25 cellular contexts compared by ENCODE assay signal in genomic region chr6:105066233-105066632, GRCh38.
DNase-seq lines count a peak whose midpoint lies in the region; ATAC-seq, FAIRE-seq and TF ChIP-seq lines count a peak whose summit lies in the region.
"Had no signal": no experiment of that assay in that cellular context is flagged by ENCODE, and none has a peak within 500 bp of the region (broad histone marks: within the 10 kb centered on the region; RNA-seq: fewer than 3 reads in every experiment).

No MANE protein-coding gene starts in this region.

- H3F3A ChIP-seq in GM23338 (replicated peaks; ENCODE audit: low read depth), result no peaks in the 10 kb centered on the region

- H3K9me3 Mint-ChIP-seq in GM23338, result no peaks in the 10 kb centered on the region
- peaks cover 11% of the 10 kb centered on the region for H3K9me3 Mint-ChIP-seq in mesothelial cell of epicardium
- H3K9me3 Mint-ChIP-seq: CD4-positive, alpha-beta memory T cell; CD8-positive, alpha-beta memory T cell had no signal

- H3K27ac ChIP-seq in HepG2 (ENCODE audit: extremely low read length, insufficient read depth, low read length) (peak overlapping the region; percentile 61), right lobe of liver (no peak overlapping the region), GM23338 (ENCODE audit: low read depth) (peak overlapping the region; percentile 29; the same call in 1 of the 2 replicates)
- H3K27ac ChIP-seq: BLaER1 had no signal

- TF ChIP-seq POLR2A in HepG2 (IDR thresholded peaks at IDR 0.05; ENCODE audit: insufficient read depth in 1 of 2, low read depth in 2 of 2, low read length in 2 of 2), result no peak
- TF ChIP-seq POLR2A in right lobe of liver (IDR thresholded peaks at IDR 0.05), result no peak
- TF ChIP-seq POLR2A in erythroblast (IDR thresholded peaks at IDR 0.05; ENCODE audit: low read length), result no peak

- H3K27me3 Mint-ChIP-seq in GM23338 (ENCODE audit: insufficient read depth, low read depth, poor library complexity), result peaks cover 1% of the 10 kb centered on the region
- H3K27me3 Mint-ChIP-seq in mesothelial cell of epicardium (ENCODE audit: low read depth), result no peaks in the 10 kb centered on the region

- intact Hi-C loops in HepG2 (cut with micrococcal nuclease; ENCODE audit: unreplicated experiment), result loop anchor here (2.0 kb wide), 1 partner anchor 109 kb away; the partner anchor contains the start of gene LIN28B
- intact Hi-C loops in right lobe of liver (cut with DNase I), result no loop called here

- H4K20me1 ChIP-seq in HepG2 (ENCODE audit: insufficient read depth, low read length) (no peaks in the 10 kb centered on the region), GM23338 (replicated peaks; ENCODE audit: insufficient read depth) (no peaks in the 10 kb centered on the region)
- H4K20me1 ChIP-seq: BLaER1 had no signal

- H3K27ac Mint-ChIP-seq in GM23338 (no peak overlapping the region), mesothelial cell of epicardium (peak overlapping the region; percentile 74)
- H3K27ac Mint-ChIP-seq: CD14-positive monocyte; CD4-positive, alpha-beta memory T cell; CD4-positive, CD25-positive, alpha-beta regulatory T cell; CD8-positive, alpha-beta memory T cell had no signal

- peak; percentile 84 for ATAC-seq in HepG2
- ATAC-seq in right lobe of liver, result no peak
- no peak for ATAC-seq in GM23338
- ATAC-seq in GM21515 (IDR thresholded peaks at IDR 0.05; ENCODE audit: unreplicated experiment), result no peak
- no peak for ATAC-seq in GM18511 (IDR thresholded peaks at IDR 0.05; ENCODE audit: unreplicated experiment)

- H3K36me3 ChIP-seq in HepG2 (replicated peaks in 1 of 2; ENCODE audit: control insufficient read depth in 1 of 2, insufficient read depth in 2 of 2, low read length in 2 of 2) (no peaks in the 10 kb centered on the region), right lobe of liver (no peaks in the 10 kb centered on the region), GM23338 (ENCODE audit: insufficient read depth) (no peaks in the 10 kb centered on the region)
- H3K36me3 ChIP-seq: BE2C, BLaER1 had no signal

- in situ Hi-C loops in HepG2 (cut with HindIII; ENCODE audit: extremely low pct_ligation_motif_present, low pct_unique_long_range_greater_than_20kb), result no loop called here

- TF ChIP-seq EP300 in HepG2 (IDR thresholded peaks at IDR 0.05; ENCODE audit: low read depth in 2 of 2, low read length in 2 of 2) (peak in 1 of 2 experiments; percentile 92; a peak in 2 of 4 replicates), HepG2 (CRISPR knock-in tag; IDR thresholded peaks at IDR 0.05; ENCODE audit: borderline replicate concordance) (peak; percentile 54; the same call in 1 of the 2 replicates)

- H3K4me3 ChIP-seq in HepG2 (replicated peaks in 1 of 3; ENCODE audit: insufficient read depth in 1 of 3, low read depth in 2 of 3, low read length in 3 of 3) (no peak overlapping the region; a peak in 1 of 6 replicates), right lobe of liver (no peak overlapping the region), GM23338 (no peak overlapping the region)
- H3K4me3 ChIP-seq: BLaER1 had no signal

- no peak overlapping the region for H3K9ac ChIP-seq in HepG2 (ENCODE audit: insufficient read depth, low read depth, low read length)
- H3K9ac ChIP-seq: BLaER1 had no signal

- H3K4me1 Mint-ChIP-seq in GM23338 (peaks cover 9% of the 10 kb centered on the region; the same call in 2 of the 3 replicates), mesothelial cell of epicardium (peaks cover 49% of the 10 kb centered on the region)
- H3K4me1 Mint-ChIP-seq: CD14-positive monocyte; CD4-positive, alpha-beta memory T cell; CD4-positive, CD25-positive, alpha-beta regulatory T cell; CD8-positive, alpha-beta memory T cell had no signal

- H3K36me3 Mint-ChIP-seq in GM23338 (ENCODE audit: low read depth) (peaks cover 4% of the 10 kb centered on the region; the same call in 1 of the 3 replicates), mesothelial cell of epicardium (peaks cover 9% of the 10 kb centered on the region)
- H3K36me3 Mint-ChIP-seq: CD14-positive monocyte; CD4-positive, alpha-beta memory T cell; CD4-positive, CD25-positive, alpha-beta regulatory T cell; CD8-positive, alpha-beta memory T cell had no signal

- TF ChIP-seq RAD21 in HepG2 (CRISPR knock-in tag; IDR thresholded peaks at IDR 0.05), result no peak

- TF ChIP-seq CTCF in HepG2 (CRISPR knock-in tag; IDR thresholded peaks at IDR 0.05) (no peak), right lobe of liver (IDR thresholded peaks at IDR 0.05) (no peak), GM23338 (conservative IDR thresholded peaks at IDR 0.05; ENCODE audit: low read depth in 2 of 2) (no peak), mesothelial cell of epicardium (IDR thresholded peaks at IDR 0.05; ENCODE audit: unreplicated experiment) (no peak)

- peak; percentile 49 for FAIRE-seq in HepG2 (lab: Jason Lieb, UNC)
- FAIRE-seq: A204.1, D721Med, G401.6, GM12891 had no signal

- H2AFZ ChIP-seq in HepG2 (ENCODE audit: low read length), result no peak overlapping the region
- no peak overlapping the region for H2AFZ ChIP-seq in GM23338

- POLR2A ChIA-PET in HepG2 (lab: Yijun Ruan, JAX), result interaction anchor here (0.9 kb wide), 1 partner anchor 108 kb away, joined by 6 read pairs; no protein-coding TSS in a partner anchor

- H3K27me3 ChIP-seq in HepG2 (ENCODE audit: control insufficient read depth in 1 of 2, insufficient read depth in 2 of 2, low read length in 2 of 2), result no peaks in the 10 kb centered on the region
- H3K27me3 ChIP-seq in right lobe of liver, result no peaks in the 10 kb centered on the region
- H3K27me3 ChIP-seq in GM23338 (ENCODE audit: insufficient read depth), result no peaks in the 10 kb centered on the region
- H3K27me3 ChIP-seq: BE2C, BLaER1 had no signal

- H3K79me2 ChIP-seq in HepG2 (ENCODE audit: insufficient read depth, low read length) (peaks cover 2% of the 10 kb centered on the region), GM23338 (replicated peaks; ENCODE audit: insufficient read depth) (peaks cover 45% of the 10 kb centered on the region)

- H3K4me2 ChIP-seq in HepG2 (ENCODE audit: low read depth, low read length) (peak overlapping the region; percentile 57), GM23338 (no peak overlapping the region)
- H3K4me2 ChIP-seq: BLaER1 had no signal

- CTCF ChIA-PET in HepG2 (lab: Yijun Ruan, JAX; ENCODE audit: low intra/inter-chr PET ratio, low total read pairs), result no interaction called here

- no TSS peak for BruUV-seq in HepG2 (replicated peaks; lab: Mats Ljungman, UMichigan)

- 5% methylated on average over 3 of the region's 3 CpGs for WGBS in HepG2 (ENCODE audit: low lambda C conversion rate)
- 34% methylated on average over 3 of the region's 3 CpGs for WGBS in right lobe of liver (ENCODE audit: insufficient coverage, low coverage, low lambda C conversion rate, missing lambda C conversion rate)

- peaks cover 54% of the 10 kb centered on the region for H3K4me1 ChIP-seq in HepG2 (ENCODE audit: insufficient read depth, low read length)
- H3K4me1 ChIP-seq in right lobe of liver, result no peaks in the 10 kb centered on the region
- no peaks in the 10 kb centered on the region for H3K4me1 ChIP-seq in GM23338 (ENCODE audit: insufficient read depth)
- H3K4me1 ChIP-seq: BLaER1 had no signal

- H3K4me3 Mint-ChIP-seq in GM23338 (no peak overlapping the region), mesothelial cell of epicardium (no peak overlapping the region)
- H3K4me3 Mint-ChIP-seq: CD14-positive monocyte; CD4-positive, alpha-beta memory T cell; CD4-positive, CD25-positive, alpha-beta regulatory T cell; CD8-positive, alpha-beta memory T cell had no signal

- H3K9me2 ChIP-seq in GM23338 (ENCODE audit: insufficient read depth), result no peaks in the 10 kb centered on the region

- peak; percentile 82 for DNase-seq in HepG2 (ENCODE audit: low spot score)
- DNase-seq in right lobe of liver, result no peak
- no peak for DNase-seq in GM23338 (ENCODE audit: low spot score)
- DNase-seq in erythroblast (lab: John Stamatoyannopoulos, UW), result peak; percentile 19 to 51
- DNase-seq in mesothelial cell of epicardium (ENCODE audit: low spot score in 2 of 2, unreplicated experiment in 2 of 2), result no peak
- DNase-seq in NCI-H2171 treated with DMSO at 0.1 percent for 48 hours (lab: John Stamatoyannopoulos, UW), result no peak
- DNase-seq: 8988T; ACHN; BE2C; C1 segment of cervical spinal cord; Calu3; CD4-positive, alpha-beta memory T cell; CD4-positive, CD25-positive, alpha-beta regulatory T cell; CD8-positive, alpha-beta memory T cell; COR-L47; DMS79 treated with DMSO at 0.1 percent for 48 hours; GF-D8 had no signal

- H3K9me3 ChIP-seq in HepG2 (ENCODE audit: low read length) (no peaks in the 10 kb centered on the region), right lobe of liver (no peaks in the 10 kb centered on the region)
- H3K9me3 ChIP-seq: BE2C, BLaER1 had no signal

TF ChIP-seq in HepG2, 621 proteins besides CTCF, POLR2A, EP300 and RAD21 (continues in another document):
- TF ChIP-seq SOX5 (CRISPR knock-in tag; IDR thresholded peaks at IDR 0.05; ENCODE audit: borderline replicate concordance), result peak; percentile 26; the same call in 1 of the 2 replicates
- TF ChIP-seq PHF5A (CRISPR knock-in tag; IDR thresholded peaks at IDR 0.05; ENCODE audit: low read depth, unreplicated experiment), result no peak
- peak; percentile 62 for TF ChIP-seq ZBTB20 (CRISPR knock-in tag; IDR thresholded peaks at IDR 0.05; ENCODE audit: borderline replicate concordance, low read depth)
- no peak for TF ChIP-seq ZNF205 (CRISPR knock-in tag; IDR thresholded peaks at IDR 0.05)
- no peak for TF ChIP-seq ZNF282 (IDR thresholded peaks at IDR 0.05; ENCODE audit: partially characterized antibody)
- no peak for TF ChIP-seq TOE1 (CRISPR knock-in tag; IDR thresholded peaks at IDR 0.05)
- TF ChIP-seq SKI (IDR thresholded peaks at IDR 0.05; ENCODE audit: partially characterized antibody), result no peak
- no peak for TF ChIP-seq ZNF460 (CRISPR knock-in tag; IDR thresholded peaks at IDR 0.05; ENCODE audit: borderline replicate concordance)

TF ChIP-seq in GM23338, 12 proteins besides CTCF, POLR2A, EP300 and RAD21:
- no peak for TF ChIP-seq EZH2phosphoT487 (IDR thresholded peaks at IDR 0.05; ENCODE audit: unreplicated experiment)
- TF ChIP-seq ZNF114 (CRISPR knock-in tag; IDR thresholded peaks at IDR 0.05), result no peak
- no peak for TF ChIP-seq CREB1 (CRISPR knock-in tag; IDR thresholded peaks at IDR 0.05; ENCODE audit: low read depth)

Comparison
In these comparisons a context has a peak if more than half of its experiments do, and no peak if none do; other contexts are left out.
1. DNase-seq: peak in HepG2 (single experiment) and erythroblast (2 of 2); none in right lobe of liver (0 of 3), GM23338 (single experiment), mesothelial cell of epicardium (0 of 2) and NCI-H2171 treated with DMSO at 0.1 percent for 48 hours (single experiment).
2. H3K27ac ChIP-seq: peak in HepG2 (single experiment) and GM23338 (single experiment); none in right lobe of liver (0 of 3).